20 cellular contexts compared by ENCODE assay signal in genomic region chr11:119714590-119714989, GRCh38. TPM values are rescaled to one million over a fixed set of nuclear protein-coding genes. Genes with fewer than 3 reads are reported as not detected.
DNase-seq lines count a peak whose midpoint lies in the region; ATAC-seq and TF ChIP-seq lines count a peak whose summit lies in the region.
"Had no signal": no experiment of that assay in that cellular context is flagged by ENCODE, and none has a peak within 500 bp of the region (broad histone marks: within the 10 kb centered on the region; RNA-seq: fewer than 3 reads in every experiment).

No MANE protein-coding gene starts in this region.

- in situ Hi-C loops in GM23248 (cut with MboI) = no loop called here

- peaks cover 33 to 77% (median 70%) of the 10 kb centered on the region in 10 experiments for H3K4me1 ChIP-seq in BLaER1 treated with 17β-estradiol and CSF1 and Interleukin-3, amounts not matched to agents 10 nM and 100 nM
- peaks cover 13 to 92% (median 22%) of the 10 kb centered on the region in 3 donors for H3K4me1 ChIP-seq in esophagus squamous epithelium
- peaks cover 66 to 70% of the 10 kb centered on the region in 2 experiments for H3K4me1 ChIP-seq in neutrophil (ENCODE audit: control insufficient read depth in 1 of 2, insufficient read depth in 1 of 2, low read depth in 1 of 2, low read length in 1 of 2)
- H3K4me1 ChIP-seq in GM23248 (ENCODE audit: insufficient read depth) = no peaks in the 10 kb centered on the region

- H4K20me1 ChIP-seq in BLaER1 treated with 17β-estradiol and CSF1 and Interleukin-3, amounts not matched to agents 10 nM and 100 nM = peaks cover 0 to 88% (median 8%) of the 10 kb centered on the region in 11 experiments; a peak in 10 of 22 replicates
- H4K20me1 ChIP-seq in GM23248 (ENCODE audit: insufficient read depth) = no peaks in the 10 kb centered on the region

- intact Hi-C loops in esophagus squamous epithelium (cut with DNase I) = no loop called here

- H3K79me2 ChIP-seq in GM23248 (ENCODE audit: insufficient read depth) = no peaks in the 10 kb centered on the region

- H3K9me2 ChIP-seq in GM23248 (ENCODE audit: insufficient read depth) = no peaks in the 10 kb centered on the region

- H3K9me3 ChIP-seq in BLaER1 treated with 17β-estradiol and CSF1 and Interleukin-3, amounts not matched to agents 10 nM and 100 nM (replicated peaks in 1 of 11) = no peaks in the 10 kb centered on the region
- H3K9me3 ChIP-seq in esophagus squamous epithelium (no peaks in the 10 kb centered on the region), neutrophil (no peaks in the 10 kb centered on the region), GM23248 (ENCODE audit: low read depth) (no peaks in the 10 kb centered on the region)
- H3K9me3 ChIP-seq: HAP-1 had no signal

- no peak overlapping the region for H3K4me3 ChIP-seq in BLaER1 treated with 17β-estradiol and CSF1 and Interleukin-3, amounts not matched to agents 10 nM and 100 nM
- H3K4me3 ChIP-seq in esophagus squamous epithelium (no peak overlapping the region), neutrophil (ENCODE audit: low read depth in 1 of 2, low read length in 1 of 2) (no peak overlapping the region), GM23248 (no peak overlapping the region)
- H3K4me3 ChIP-seq: GM23338, HAP-1 had no signal

- no peak overlapping the region for H2AFZ ChIP-seq in GM23248
- H2AFZ ChIP-seq: GM23338 had no signal

- no peak overlapping the region for H3K9ac ChIP-seq in BLaER1 treated with 17β-estradiol and CSF1 and Interleukin-3, amounts not matched to agents 10 nM and 100 nM
- no peak overlapping the region for H3K9ac ChIP-seq in GM23248

- H3K27me3 ChIP-seq in BLaER1 treated with 17β-estradiol and CSF1 and Interleukin-3, amounts not matched to agents 10 nM and 100 nM = no peaks in the 10 kb centered on the region
- no peaks in the 10 kb centered on the region for H3K27me3 ChIP-seq in esophagus squamous epithelium
- no peaks in the 10 kb centered on the region for H3K27me3 ChIP-seq in neutrophil
- no peaks in the 10 kb centered on the region for H3K27me3 ChIP-seq in GM23248 (replicated peaks; ENCODE audit: insufficient read depth)

- no peaks in the 10 kb centered on the region for H3K36me3 ChIP-seq in BLaER1 treated with 17β-estradiol and CSF1 and Interleukin-3, amounts not matched to agents 10 nM and 100 nM
- H3K36me3 ChIP-seq in esophagus squamous epithelium (peaks cover 0 to 47% (median 0%) of the 10 kb centered on the region in 3 donors), neutrophil (no peaks in the 10 kb centered on the region), GM23248 (ENCODE audit: low read depth) (no peaks in the 10 kb centered on the region)
- H3K36me3 ChIP-seq: HAP-1 had no signal

- no peak for TF ChIP-seq POLR2A in esophagus squamous epithelium (IDR thresholded peaks at IDR 0.05)

- peak overlapping the region in 1 of 11 experiments; percentile 63; a peak in 1 of 22 replicates for H3K27ac ChIP-seq in BLaER1 treated with 17β-estradiol and CSF1 and Interleukin-3, amounts not matched to agents 10 nM and 100 nM
- H3K27ac ChIP-seq in esophagus squamous epithelium = peak overlapping the region; percentile 9 to 84 (median 78)
- H3K27ac ChIP-seq in neutrophil = peak overlapping the region; percentile 92
- no peak overlapping the region for H3K27ac ChIP-seq in GM23248
- H3K27ac ChIP-seq: C4-2B had no signal

- DNase-seq in NCI-H82 (lab: John Stamatoyannopoulos, UW) (peak; percentile 94), esophagus squamous epithelium (lab: John Stamatoyannopoulos, UW) (no peak), GM23248 (no peak), DMS79 (lab: John Stamatoyannopoulos, UW) (no peak)
- DNase-seq: 8988T; CD8-positive, alpha-beta memory T cell; KG1; NCI-H1092 treated with DMSO at 0.1 percent for 48 hours; NCI-H2029 treated with DMSO at 0.1 percent for 48 hours; NCI-H226; NCI-H524; NCI-H774; OCI-M1; Right ventricle myocardium superior had no signal

- H3F3A ChIP-seq in GM23248 (ENCODE audit: insufficient read depth) = no peaks in the 10 kb centered on the region

- no peak for ATAC-seq in HG03039 (IDR thresholded peaks at IDR 0.05; ENCODE audit: unreplicated experiment)
- ATAC-seq: GM23338 had no signal

- no peak for TF ChIP-seq CTCF in esophagus squamous epithelium (IDR thresholded peaks at IDR 0.05)
- no peak for TF ChIP-seq CTCF in neutrophil (IDR thresholded peaks at IDR 0.05)

- 57 to 76% methylated on average over 5 to 6 of the region's 6 CpGs for WGBS in esophagus squamous epithelium, 2 donors
- WGBS in GM23248 (ENCODE audit: low coverage in 1 of 2, low lambda C conversion rate in 2 of 2, missing lambda C conversion rate in 2 of 2), 2 experiments = 64 to 69% methylated on average over 6 of the region's 6 CpGs

- peak overlapping the region in 10 of 11 experiments; percentile 3 to 79 (median 62); a peak in 9 of 22 replicates for H3K4me2 ChIP-seq in BLaER1 treated with 17β-estradiol and CSF1 and Interleukin-3, amounts not matched to agents 10 nM and 100 nM
- no peak overlapping the region for H3K4me2 ChIP-seq in GM23248 (ENCODE audit: unreplicated experiment)
- H3K4me2 ChIP-seq: GM23338 had no signal

RNA-seq across cellular contexts. Expression of gene NECTIN1, which starts 14.4 kb away (rescaled TPM):
- 100 to 1,000 TPM in 2 of 4 donors, 10 to 100 TPM in 2; 72.5 to 163 (median 117) TPM for total RNA-seq in esophagus squamous epithelium
- total RNA-seq in GM23248 (2014; rRNA removed; shearing (Covaris generic)) = 0.76 and 5.2 TPM in 2 replicates
- 1.0 and 1.3 TPM in 2 replicates for polyA plus RNA-seq in GM23248 (2016; fragmentation: Nextera tagmentation; extraction: Ambion mirVana)

Comparison
In these comparisons a context has a peak if more than half of its experiments do, and no peak if none do; other contexts are left out.
1. RNA of gene NECTIN1, which starts 14.4 kb away (total RNA-seq): 72.5 to 163 TPM in esophagus squamous epithelium; 0.76 to 5.2 TPM in GM23248; every median in the first group is over 10 times any median in the second.